9 cellular contexts compared by ENCODE assay signal in the genomic region with DNA sequence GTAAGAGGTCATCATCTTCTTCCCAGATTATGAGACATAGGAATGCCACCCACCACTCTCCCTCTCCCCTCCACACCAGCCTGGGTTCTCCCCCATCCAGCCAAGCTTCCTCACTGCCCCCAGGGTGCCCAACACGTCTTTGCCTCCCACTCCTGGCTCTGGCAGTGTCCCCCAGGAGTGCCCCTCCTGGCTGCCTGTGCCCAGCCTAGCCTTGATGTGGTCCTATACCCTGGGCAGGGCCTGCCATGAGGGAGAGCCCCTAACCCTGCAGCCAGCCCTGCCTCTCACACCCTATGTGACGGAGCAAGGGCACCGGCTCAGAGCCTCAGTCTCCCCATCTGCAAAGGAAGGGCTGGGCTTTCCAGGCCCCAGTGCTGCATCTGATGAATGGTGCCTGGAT. TPM values are rescaled to one million over a fixed set of nuclear protein-coding genes. Genes with fewer than 3 reads are reported as not detected.
"Had no signal": no experiment of that assay in that cellular context is flagged by ENCODE, and none has a peak within 500 bp of the region (broad histone marks: within the 10 kb centered on the region; RNA-seq: fewer than 3 reads in every experiment).

No MANE protein-coding gene starts in this region.

RNA-seq across cellular contexts. Expression of gene KCNJ12, which starts 33.8 kb away (rescaled TPM):
- total RNA-seq: activated B cell treated with CpG ODN at 0.5 μM for 24 hours; activated CD4-positive, alpha-beta memory T cell treated with anti-CD3 and anti-CD28 coated beads for 36 hours; activated CD4-positive, alpha-beta T cell treated with anti-CD3 and anti-CD28 coated beads, Interleukin-2, amount 10 ng/mL, durations not matched to agents 24 days and 14 days; activated CD8-positive, alpha-beta memory T cell treated with anti-CD3 and anti-CD28 coated beads for 36 hours; activated CD8-positive, alpha-beta T cell treated with anti-CD3 and anti-CD28 coated beads for 36 hours; activated naive CD4-positive, alpha-beta T cell treated with anti-CD3 and anti-CD28 coated beads for 36 hours; activated naive CD8-positive, alpha-beta T cell treated with anti-CD3 and anti-CD28 coated beads, Interleukin-2, amount 10 ng/mL, durations not matched to agents 7 days and 5 days; activated T-cell treated with anti-CD3 and anti-CD28 coated beads, Interleukin-2, amount 50 U/mL, for 72 hours; activated T-helper 1 cell treated with anti-CD3 and anti-CD28 coated beads, Interleukin-12 subunit alpha, Interleukin-12 subunit beta, Interleukin-2, Interleukin-4 antibody, amounts not matched to agents 30 ng/mL and 10 ng/mL and 1 ng/mL, durations not matched to agents 14 hours and 24 hours and 36 hours had no signal
